ENCODE assay signal across 15 cellular contexts in genomic region chr17:6231886-6232767, GRCh38.
DNase-seq lines count a peak whose midpoint lies in the region; ATAC-seq and TF ChIP-seq lines count a peak whose summit lies in the region.
"Had no signal": no experiment of that assay in that cellular context is flagged by ENCODE, and none has a peak within 500 bp of the region (broad histone marks: within the 10 kb centered on the region; RNA-seq: fewer than 3 reads in every experiment).

No MANE protein-coding gene starts in this region.

- H3K4me1 ChIP-seq in A673 (ENCODE audit: insufficient read depth, low read length, poor library complexity, severe bottlenecking) (no peaks in the 10 kb centered on the region), SJCRH30 (no peaks in the 10 kb centered on the region)

- H3K27ac ChIP-seq in A673 (ENCODE audit: low read depth, low read length, poor library complexity, severe bottlenecking) (no peak overlapping the region), SJCRH30 (no peak overlapping the region)
- H3K27ac ChIP-seq: esophagus squamous epithelium had no signal

- CTCF ChIA-PET in A673 (lab: Charles Lee) = no interaction called here

- ATAC-seq in esophagus mucosa (no peak), GM21447 (IDR thresholded peaks at IDR 0.05; ENCODE audit: unreplicated experiment) (no peak)
- ATAC-seq: stimulated activated effector memory CD8-positive, alpha-beta T cell treated with anti-CD3 and anti-CD28 coated beads, Interleukin-12 subunit alpha, Interleukin-12 subunit beta, amount 100 ng/mL, for 72 hours had no signal

- peaks cover 33% of the 10 kb centered on the region for H3K27me3 Mint-ChIP-seq in HFFc6 (ENCODE audit: insufficient read depth)

- no peaks in the 10 kb centered on the region for H3K9me3 ChIP-seq in A673 (ENCODE audit: low read depth, low read length, poor library complexity, severe bottlenecking)
- H3K9me3 ChIP-seq in SJCRH30 (replicated peaks) = no peaks in the 10 kb centered on the region
- H3K9me3 ChIP-seq: esophagus squamous epithelium had no signal

- BruUV-seq in A673 (replicated peaks; lab: Mats Ljungman, UMichigan) = no TSS peak

- peaks cover 8% of the 10 kb centered on the region for H3K4me1 Mint-ChIP-seq in HFFc6 (ENCODE audit: low read depth)
- H3K4me1 Mint-ChIP-seq: nephron progenitor cell; stimulated activated effector memory CD8-positive, alpha-beta T cell treated with anti-CD3 and anti-CD28 coated beads, Interleukin-12 subunit alpha, Interleukin-12 subunit beta, amount 100 ng/mL, for 72 hours had no signal

- POLR2A ChIA-PET in A673 (lab: Charles Lee; ENCODE audit: low non-redundant PET) = no interaction called here

- H3K27me3 ChIP-seq in A673 (replicated peaks; ENCODE audit: insufficient read depth, low read depth, low read length, poor library complexity) (peaks cover 34% of the 10 kb centered on the region), SJCRH30 (no peaks in the 10 kb centered on the region)

- H3K4me3 Mint-ChIP-seq in HFFc6 = peak overlapping the region; percentile 42; the same call in 1 of the 2 replicates
- H3K4me3 Mint-ChIP-seq: nephron progenitor cell; stimulated activated effector memory CD8-positive, alpha-beta T cell treated with anti-CD3 and anti-CD28 coated beads, Interleukin-12 subunit alpha, Interleukin-12 subunit beta, amount 100 ng/mL, for 72 hours; T-helper 1 cell treated with Interleukin-12 subunit alpha and Interleukin-12 subunit beta and Interleukin-4 antibody, amounts not matched to agents 30 μg/mL and 1 μg/mL, for 36 hours had no signal

- H3K4me3 ChIP-seq in A673 (ENCODE audit: low read depth, low read length, poor library complexity, severe bottlenecking) = no peak overlapping the region
- H3K4me3 ChIP-seq in SJCRH30 = no peak overlapping the region
- H3K4me3 ChIP-seq: esophagus squamous epithelium had no signal

- no peaks in the 10 kb centered on the region for H3K9me3 Mint-ChIP-seq in HFFc6
- H3K9me3 Mint-ChIP-seq: nephron progenitor cell; stimulated activated effector memory CD8-positive, alpha-beta T cell treated with anti-CD3 and anti-CD28 coated beads, Interleukin-12 subunit alpha, Interleukin-12 subunit beta, amount 100 ng/mL, for 72 hours; T-helper 1 cell treated with Interleukin-12 subunit alpha and Interleukin-12 subunit beta and Interleukin-4 antibody, amounts not matched to agents 30 μg/mL and 1 μg/mL, for 36 hours had no signal

- DNase-seq in A673 (ENCODE audit: low spot score) (peak; percentile 29), HFFc6 (peak; percentile 22), SJCRH30 (peak; percentile 11 to 20), glomerular visceral epithelial cell (ENCODE audit: extremely low spot score) (peak; percentile 76), NCI-H2196 (lab: John Stamatoyannopoulos, UW; ENCODE audit: unreplicated experiment) (no peak), NCI-H1105 (lab: John Stamatoyannopoulos, UW) (no peak)
- DNase-seq: AML-193, esophagus squamous epithelium, GF-D8, Kasumi-1, nephron progenitor cell had no signal

- H3K36me3 Mint-ChIP-seq in HFFc6 (ENCODE audit: low read depth) = no peaks in the 10 kb centered on the region
- H3K36me3 Mint-ChIP-seq: stimulated activated effector memory CD8-positive, alpha-beta T cell treated with anti-CD3 and anti-CD28 coated beads, Interleukin-12 subunit alpha, Interleukin-12 subunit beta, amount 100 ng/mL, for 72 hours had no signal

- TF ChIP-seq CTCF in A673 (conservative IDR thresholded peaks at IDR 0.05; ENCODE audit: low read depth, low read length) = no peak
- TF ChIP-seq CTCF in HFFc6 (IDR thresholded peaks at IDR 0.05) = no peak

- H3K27ac Mint-ChIP-seq in HFFc6 = no peak overlapping the region
- H3K27ac Mint-ChIP-seq: nephron progenitor cell; stimulated activated effector memory CD8-positive, alpha-beta T cell treated with anti-CD3 and anti-CD28 coated beads, Interleukin-12 subunit alpha, Interleukin-12 subunit beta, amount 100 ng/mL, for 72 hours; T-helper 1 cell treated with Interleukin-12 subunit alpha and Interleukin-12 subunit beta and Interleukin-4 antibody, amounts not matched to agents 30 μg/mL and 1 μg/mL, for 36 hours had no signal

- H3K36me3 ChIP-seq in A673 (ENCODE audit: insufficient read depth, low read length, poor library complexity, severe bottlenecking) (no peaks in the 10 kb centered on the region), SJCRH30 (no peaks in the 10 kb centered on the region)
- H3K36me3 ChIP-seq: esophagus squamous epithelium had no signal

- intact Hi-C loops in A673 (cut with micrococcal nuclease; ENCODE audit: unreplicated experiment) = no loop called here

Comparison
In these comparisons a context has a peak if more than half of its experiments do, and no peak if none do; other contexts are left out.
1. DNase-seq: peak in A673 (single experiment), HFFc6 (single experiment), SJCRH30 (2 of 2) and glomerular visceral epithelial cell (single experiment); none in NCI-H2196 (single experiment) and NCI-H1105 (single experiment).